34 cellular contexts compared by ENCODE assay signal in genomic region chr6:109269057-109269456, GRCh38.
"Had no signal": no experiment of that assay in that cellular context is flagged by ENCODE, and none has a peak within 500 bp of the region (broad histone marks: within the 10 kb centered on the region; RNA-seq: fewer than 3 reads in every experiment).

No MANE protein-coding gene starts in this region.

- H3K27me3 ChIP-seq: MG63 had no signal

- DNase-seq: Karpas-422, Kasumi-1, MG63, MM.1S, MV-4-11, NCI-H1048, NCI-H1092, NCI-H1092 treated with DMSO at 0.1 percent for 48 hours, NCI-H1105, NCI-H1105 treated with DMSO at 0.1 percent for 48 hours, NCI-H1417, NCI-H1417 treated with DMSO at 0.1 percent for 48 hours, NCI-H1436, NCI-H1436 treated with DMSO at 0.1 percent for 48 hours, NCI-H146, NCI-H1694, NCI-H1694 treated with DMSO at 0.1 percent for 48 hours, NCI-H187, NCI-H187 treated with DMSO at 0.1 percent for 48 hours, NCI-H1930, NCI-H2029, NCI-H2029 treated with DMSO at 0.1 percent for 48 hours, NCI-H2081, NCI-H2081 treated with DMSO at 0.1 percent for 48 hours, NCI-H2107, NCI-H2171, NCI-H2171 treated with DMSO at 0.1 percent for 48 hours, NCI-H2227 treated with DMSO at 0.1 percent for 48 hours, NCI-H226, NCI-H345, NCI-H446, NCI-H446 treated with DMSO at 0.1 percent for 48 hours, NCI-H510A, NCI-H510A treated with DMSO at 0.1 percent for 48 hours had no signal

- H3K4me3 ChIP-seq: MG63 had no signal

- H3K36me3 ChIP-seq: MG63 had no signal

- H3K9me3 ChIP-seq: MG63 had no signal
